In genomic region chr12:49058366-49059062, GRCh38 we compare ENCODE assay signal across 8 cellular contexts. TPM values are rescaled to one million over a fixed set of nuclear protein-coding genes. Genes with fewer than 3 reads are reported as not detected.
A peak's percentile ranks its signal among the peaks of the same experiment; 100 is the strongest.
DNase-seq lines count a peak whose midpoint lies in the region; ATAC-seq and TF ChIP-seq lines count a peak whose summit lies in the region.

No MANE protein-coding gene starts in this region.

- no peaks in the 10 kb centered on the region; the same call in 1 of the 2 replicates for H3K9me3 ChIP-seq in AG04450 (ENCODE audit: control insufficient read depth, insufficient read depth, low read length)
- no peaks in the 10 kb centered on the region for H3K9me3 ChIP-seq in HUES48 (ENCODE audit: control insufficient read depth, insufficient read depth, low read length)
- H3K9me3 ChIP-seq in muscle layer of duodenum (ENCODE audit: control insufficient read depth in 1 of 2, low read length in 2 of 2): no peaks in the 10 kb centered on the region

- H3K4me1 ChIP-seq in HUES48 (ENCODE audit: control insufficient read depth, insufficient read depth, low read length) (peaks cover 31% of the 10 kb centered on the region), muscle layer of duodenum (ENCODE audit: control insufficient read depth in 1 of 2, insufficient read depth in 2 of 2, low read length in 2 of 2) (peaks cover 31 to 48% of the 10 kb centered on the region in 2 donors)

- H3K9ac ChIP-seq in HUES48 (ENCODE audit: low read depth, low read length): no peak overlapping the region

- POLR2A ChIA-PET in AG04450 (lab: Yijun Ruan, JAX): interaction anchor here (1.3 kb wide), 1 partner anchor 73 kb away, joined by 4 read pairs; the partner anchor contains the start of gene TUBA1B

- no peaks in the 10 kb centered on the region for H3K27me3 ChIP-seq in AG04450 (ENCODE audit: control insufficient read depth, insufficient read depth, low read length)
- no peaks in the 10 kb centered on the region for H3K27me3 ChIP-seq in HUES48 (ENCODE audit: control insufficient read depth, insufficient read depth, low read length)
- no peaks in the 10 kb centered on the region for H3K27me3 ChIP-seq in muscle layer of duodenum (ENCODE audit: low read depth, low read length)

- TF ChIP-seq CTCF in AG04450 (IDR thresholded peaks at IDR 0.05; ENCODE audit: low read depth, low read length): no peak
- no peak for TF ChIP-seq CTCF in cardiac fibroblast (IDR thresholded peaks at IDR 0.05; ENCODE audit: low read depth, low read length)

- H3K4me3 ChIP-seq in AG04450 (ENCODE audit: low read depth, low read length): peak overlapping the region; percentile 83
- peak overlapping the region; percentile 78 for H3K4me3 ChIP-seq in HUES48 (ENCODE audit: low read depth, low read length)
- H3K4me3 ChIP-seq in cardiac fibroblast (replicated peaks in 1 of 2; ENCODE audit: low read depth in 2 of 2, low read length in 2 of 2): peak overlapping the region; percentile 87 to 90
- H3K4me3 ChIP-seq in muscle layer of duodenum (ENCODE audit: low read depth in 1 of 2, low read length in 2 of 2): peak overlapping the region; percentile 89 to 92

- H3K27ac ChIP-seq in AG04450 (ENCODE audit: low read depth, low read length) (no peak overlapping the region), HUES48 (ENCODE audit: low read depth, low read length) (no peak overlapping the region), muscle layer of duodenum (ENCODE audit: low read length) (peak overlapping the region; percentile 94)

- ATAC-seq in HG02642 (IDR thresholded peaks at IDR 0.05; ENCODE audit: poor library complexity, unreplicated experiment) (no peak), HG03025 (IDR thresholded peaks at IDR 0.05; ENCODE audit: low FRiP score, unreplicated experiment) (no peak)

- DNase-seq in AG04450 (ENCODE audit: low read depth, low spot score) (no peak), cardiac fibroblast (ENCODE audit: low read depth in 2 of 2) (no peak), DMS 273 (lab: John Stamatoyannopoulos, UW; ENCODE audit: unreplicated experiment) (no peak), COR-L47 (lab: John Stamatoyannopoulos, UW) (no peak)

- peaks cover 19% of the 10 kb centered on the region for H3K36me3 ChIP-seq in HUES48 (ENCODE audit: control insufficient read depth, insufficient read depth, low read length)
- peaks cover 16 to 17% of the 10 kb centered on the region in 2 donors for H3K36me3 ChIP-seq in muscle layer of duodenum (ENCODE audit: control insufficient read depth in 1 of 2, insufficient read depth in 2 of 2, low read length in 2 of 2)

- CTCF ChIA-PET in AG04450 (lab: Charles Lee): interaction anchor here (1.2 to 1.8 kb wide), 3 partner anchors 15 to 34 kb away, joined by 3 to 6 read pairs (median 4); no protein-coding TSS in a partner anchor

RNA-seq across cellular contexts. Expression of gene KMT2D, which starts 2.1 kb away (rescaled TPM):
- 8.9 and 11.2 TPM in 2 replicates for polyA plus RNA-seq in AG04450 (2011; rRNA removed)
- polyA minus RNA-seq in AG04450 (2011; rRNA and poly(A)+ RNA removed): 33.9 and 41.1 TPM in 2 replicates

RNA-seq across cellular contexts. Expression of gene RHEBL1, which starts 11.3 kb away (rescaled TPM):
- 0.31 and 0.51 TPM in 2 replicates for polyA plus RNA-seq in AG04450 (2011; rRNA removed)
- 0.30 TPM in 1 of 2 replicates, not detected in the other for polyA minus RNA-seq in AG04450 (2011; rRNA and poly(A)+ RNA removed)

RNA-seq across cellular contexts. Expression of gene DHH, which starts 36.1 kb away (rescaled TPM):
- not detected in 2 replicates for polyA plus RNA-seq in AG04450 (2011; rRNA removed)
- not detected in 2 replicates for polyA minus RNA-seq in AG04450 (2011; rRNA and poly(A)+ RNA removed)

RNA-seq across cellular contexts. Expression of gene PRKAG1, which starts 39.9 kb away (rescaled TPM):
- 112 and 130 TPM in 2 replicates for polyA plus RNA-seq in AG04450 (2011; rRNA removed)
- polyA minus RNA-seq in AG04450 (2011; rRNA and poly(A)+ RNA removed): 42.9 and 54.6 TPM in 2 replicates

RNA-seq across cellular contexts. Expression of gene LMBR1L, which starts 52.1 kb away (rescaled TPM):
- 34.1 and 37.3 TPM in 2 replicates for polyA plus RNA-seq in AG04450 (2011; rRNA removed)
- polyA minus RNA-seq in AG04450 (2011; rRNA and poly(A)+ RNA removed): 53.6 and 65.0 TPM in 2 replicates
